ENCODE assay signal across 8 cellular contexts in genomic region chr3:37967252-37967881, GRCh38. TPM values are rescaled to one million over a fixed set of nuclear protein-coding genes. Genes with fewer than 3 reads are reported as not detected.
DNase-seq lines count a peak whose midpoint lies in the region; ATAC-seq, FAIRE-seq and TF ChIP-seq lines count a peak whose summit lies in the region.

No MANE protein-coding gene starts in this region.

- H3K4me3 ChIP-seq in BJ (ENCODE audit: low read depth, low read length) (no peak overlapping the region), astrocyte of the cerebellum (ENCODE audit: low read depth, low read length) (no peak overlapping the region)

- in situ Hi-C loops in astrocyte of the cerebellum (cut with HindIII; ENCODE audit: low sequenced_read_pairs), result loop anchor here (25.0 kb wide), 1 partner anchor 530 kb away; no protein-coding TSS in a partner anchor

- ATAC-seq in GM19043 (IDR thresholded peaks at IDR 0.05; ENCODE audit: low read depth, unreplicated experiment), result peak; percentile 75
- ATAC-seq in HG03139 (IDR thresholded peaks at IDR 0.05; ENCODE audit: unreplicated experiment), result no peak

- H3K27me3 ChIP-seq in BJ (ENCODE audit: control insufficient read depth, insufficient read depth, low read length), result no peaks in the 10 kb centered on the region

- CTCF ChIA-PET in BJ (lab: Yijun Ruan, JAX), result interaction anchor here (0.6 to 2.9 kb wide), 27 partner anchors 9 to 554 kb away, joined by 3 to 18 read pairs (median 4); partner anchors contain the start of gene PLCD1

- no peak for FAIRE-seq in HTR-8/SVneo (lab: Jason Lieb, UNC)

- DNase-seq in BJ (ENCODE audit: low read depth) (no peak), HTR-8/SVneo (ENCODE audit: insufficient read length, low spot score) (peak; percentile 71), T-helper 22 cell (ENCODE audit: low read depth) (peak; percentile 7), astrocyte of the cerebellum (ENCODE audit: low read depth) (peak; percentile 42), iPS-NIHi11 (ENCODE audit: low spot score) (peak; percentile 79)
- peak; percentile 30 to 53 for DNase-seq in stimulated activated CD4-positive, alpha-beta T cell treated with anti-CD3 and anti-CD28 coated beads, Interleukin-15, amount 100 ng/mL, for 48 hours (ENCODE audit: low read depth in 2 of 2)

- POLR2A ChIA-PET in BJ (lab: Charles Lee), result no interaction called here

- peaks cover 8% of the 10 kb centered on the region for H3K36me3 ChIP-seq in BJ (ENCODE audit: control insufficient read depth, insufficient read depth, low read length)

- TF ChIP-seq CTCF in BJ (IDR thresholded peaks at IDR 0.05; ENCODE audit: insufficient read depth, low read depth, low read length) (peak; percentile 94), astrocyte of the cerebellum (IDR thresholded peaks at IDR 0.05; ENCODE audit: low read depth, low read length, missing control alignments) (peak; percentile 95)

RNA-seq across cellular contexts. Expression of gene VILL, which starts 23.2 kb away (rescaled TPM):
- 4.9 and 8.8 TPM in 2 replicates for polyA plus RNA-seq in BJ (2011; rRNA removed)
- 7.2 and 11.8 TPM in 2 replicates for polyA minus RNA-seq in BJ (2011; rRNA and poly(A)+ RNA removed)
